1 cellular context compared by ENCODE assay signal in genomic region chr18:61957801-61958516, GRCh38.
TF ChIP-seq lines count a peak whose summit lies in the region.

No MANE protein-coding gene starts in this region.

TF ChIP-seq in WTC11, 78 proteins besides CTCF, POLR2A, EP300 and RAD21 (continued from another document):
- TF ChIP-seq AR (CRISPR knock-in tag; IDR thresholded peaks at IDR 0.05), result no peak
- TF ChIP-seq PRRX2 (CRISPR knock-in tag; IDR thresholded peaks at IDR 0.05), result no peak
- no peak for TF ChIP-seq ZNF317 (CRISPR knock-in tag; IDR thresholded peaks at IDR 0.05; ENCODE audit: borderline replicate concordance, low read depth)
- no peak for TF ChIP-seq NR2C2 (CRISPR knock-in tag; IDR thresholded peaks at IDR 0.05)
